Comparison of ENCODE assay signal across 24 cellular contexts in genomic region chr12:121203482-121203881, GRCh38. TPM values are rescaled to one million over a fixed set of nuclear protein-coding genes. Genes with fewer than 3 reads are reported as not detected.
DNase-seq lines count a peak whose midpoint lies in the region; ATAC-seq and TF ChIP-seq lines count a peak whose summit lies in the region.
"Had no signal": no experiment of that assay in that cellular context is flagged by ENCODE, and none has a peak within 500 bp of the region (broad histone marks: within the 10 kb centered on the region; RNA-seq: fewer than 3 reads in every experiment).

No MANE protein-coding gene starts in this region.

- H3K4me3 Mint-ChIP-seq in CD8-positive, alpha-beta memory T cell, result no peak overlapping the region
- H3K4me3 Mint-ChIP-seq: CD4-positive, alpha-beta memory T cell had no signal

- H3K27ac ChIP-seq in CD8-positive, alpha-beta memory T cell (ENCODE audit: low read depth, low read length), result peak overlapping the region; percentile 56
- H3K27ac ChIP-seq in cingulate gyrus (ENCODE audit: low read depth, low read length) (peak overlapping the region; percentile 15), upper lobe of right lung (no peak overlapping the region), Karpas-422 (ENCODE audit: low read length) (no peak overlapping the region)
- H3K27ac ChIP-seq: A549; BLaER1 treated with 17β-estradiol and CSF1 and Interleukin-3, amounts not matched to agents 10 nM and 100 nM; PC-9 had no signal

- H3K27me3 ChIP-seq in CD8-positive, alpha-beta memory T cell (ENCODE audit: insufficient read depth, low read length, poor library complexity, severe bottlenecking), result no peaks in the 10 kb centered on the region
- H3K27me3 ChIP-seq in upper lobe of right lung (no peaks in the 10 kb centered on the region), Karpas-422 (ENCODE audit: low read length) (no peaks in the 10 kb centered on the region)
- H3K27me3 ChIP-seq: BLaER1 treated with 17β-estradiol and CSF1 and Interleukin-3, amounts not matched to agents 10 nM and 100 nM had no signal

- H3K4me1 ChIP-seq in CD8-positive, alpha-beta memory T cell (ENCODE audit: insufficient read depth, low read length), result no peaks in the 10 kb centered on the region
- no peaks in the 10 kb centered on the region for H3K4me1 ChIP-seq in upper lobe of right lung
- H3K4me1 ChIP-seq in Karpas-422 (ENCODE audit: low read length), result no peaks in the 10 kb centered on the region
- H3K4me1 ChIP-seq: A549, Caco-2 had no signal

- H3K9me2 ChIP-seq in Karpas-422 (replicated peaks; ENCODE audit: insufficient read depth, low read length), result no peaks in the 10 kb centered on the region

- peak overlapping the region in 2 of 8 donors; percentile 5 to 14 for H3K27ac Mint-ChIP-seq in CD8-positive, alpha-beta memory T cell
- H3K27ac Mint-ChIP-seq: CD4-positive, alpha-beta memory T cell had no signal

- H3K9ac ChIP-seq in Karpas-422 (ENCODE audit: low read length), result no peak overlapping the region
- H3K9ac ChIP-seq: BLaER1 treated with 17β-estradiol and CSF1 and Interleukin-3, amounts not matched to agents 10 nM and 100 nM had no signal

- H3K36me3 Mint-ChIP-seq in CD8-positive, alpha-beta memory T cell, result peaks cover 0 to 1% (median 0%) of the 10 kb centered on the region in 3 donors
- H3K36me3 Mint-ChIP-seq: CD4-positive, alpha-beta memory T cell had no signal

- H4K20me1 ChIP-seq in Karpas-422 (ENCODE audit: insufficient read depth, low read depth, low read length), result no peaks in the 10 kb centered on the region
- H4K20me1 ChIP-seq: BLaER1 treated with 17β-estradiol and CSF1 and Interleukin-3, amounts not matched to agents 10 nM and 100 nM had no signal

- DNase-seq in CD8-positive, alpha-beta memory T cell, result no peak
- DNase-seq in RPMI8226 (peak; percentile 48), upper lobe of right lung (peak; percentile 15), posterior vena cava (ENCODE audit: low spot score) (no peak), Karpas-422 (no peak)
- DNase-seq: AML-193; Caco-2; CD4-positive, alpha-beta memory T cell; GOT3; Kasumi-1; NCI-H1092 treated with DMSO at 0.1 percent for 48 hours; NCI-H1436; NCI-H1930; NCI-H446; NCI-H524 treated with DMSO at 0.1 percent for 48 hours; NCI-H774; NK-92 treated with Interleukin-12 subunit alpha and Interleukin-12 subunit beta, amount 100 ng/mL, for 24 hours; PC-9; Right ventricle myocardium superior had no signal

- no peaks in the 10 kb centered on the region for H3K79me2 ChIP-seq in Karpas-422 (ENCODE audit: low read length)

- CTCF ChIA-PET in CD8-positive, alpha-beta memory T cell (lab: Charles Lee), result no interaction called here

- intact Hi-C loops in upper lobe of right lung (cut with DNase I) (no loop called here), posterior vena cava (cut with DNase I) (no loop called here)

- no peaks in the 10 kb centered on the region for H3K4me1 Mint-ChIP-seq in CD8-positive, alpha-beta memory T cell

- H3K4me3 ChIP-seq in CD8-positive, alpha-beta memory T cell (ENCODE audit: low read length), result no peak overlapping the region
- H3K4me3 ChIP-seq in upper lobe of right lung (no peak overlapping the region), Karpas-422 (ENCODE audit: low read length) (no peak overlapping the region)
- H3K4me3 ChIP-seq: A549; BLaER1 treated with 17β-estradiol and CSF1 and Interleukin-3, amounts not matched to agents 10 nM and 100 nM; HAP-1; PC-9 had no signal

- H2AFZ ChIP-seq in Karpas-422 (ENCODE audit: low read length), result no peak overlapping the region
- H2AFZ ChIP-seq: PC-9 had no signal

- no peaks in the 10 kb centered on the region for H3K9me3 Mint-ChIP-seq in CD8-positive, alpha-beta memory T cell

- no peaks in the 10 kb centered on the region for H3K9me3 ChIP-seq in CD8-positive, alpha-beta memory T cell (ENCODE audit: low read length)
- no peaks in the 10 kb centered on the region for H3K9me3 ChIP-seq in upper lobe of right lung
- no peaks in the 10 kb centered on the region for H3K9me3 ChIP-seq in Karpas-422 (ENCODE audit: low read length)
- H3K9me3 ChIP-seq: A549; BLaER1 treated with 17β-estradiol and CSF1 and Interleukin-3, amounts not matched to agents 10 nM and 100 nM; Caco-2; HAP-1 had no signal

- no peak for TF ChIP-seq CTCF in upper lobe of right lung (IDR thresholded peaks at IDR 0.05)

- H3K36me3 ChIP-seq in CD8-positive, alpha-beta memory T cell (ENCODE audit: insufficient read depth, low read length), result no peaks in the 10 kb centered on the region
- H3K36me3 ChIP-seq in upper lobe of right lung (no peaks in the 10 kb centered on the region), Karpas-422 (ENCODE audit: insufficient read depth, low read length) (no peaks in the 10 kb centered on the region)
- H3K36me3 ChIP-seq: BLaER1 treated with 17β-estradiol and CSF1 and Interleukin-3, amounts not matched to agents 10 nM and 100 nM; HAP-1 had no signal

- ATAC-seq in upper lobe of right lung, result no peak
- no peak for ATAC-seq in GM21447 (IDR thresholded peaks at IDR 0.05; ENCODE audit: unreplicated experiment)
- ATAC-seq: A549 had no signal

- POLR2A ChIA-PET in CD8-positive, alpha-beta memory T cell (lab: Charles Lee), result no interaction called here

- H3K27me3 Mint-ChIP-seq in CD8-positive, alpha-beta memory T cell, result no peaks in the 10 kb centered on the region
- H3K27me3 Mint-ChIP-seq: CD4-positive, alpha-beta memory T cell had no signal

- H3K4me2 ChIP-seq in Karpas-422 (ENCODE audit: low read depth, low read length, poor library complexity, severe bottlenecking), result no peak overlapping the region
- H3K4me2 ChIP-seq: A549; BLaER1 treated with 17β-estradiol and CSF1 and Interleukin-3, amounts not matched to agents 10 nM and 100 nM; PC-9 had no signal

RNA-seq across cellular contexts. Expression of gene P2RX4, which starts 6.4 kb away (rescaled TPM):
- total RNA-seq in CD8-positive, alpha-beta memory T cell, result 10 to 100 TPM; 39.2 to 40.3 TPM
- polyA plus RNA-seq in CD8-positive, alpha-beta memory T cell, result 27.0 TPM
- total RNA-seq in upper lobe of right lung, result 55.8 TPM
- total RNA-seq in posterior vena cava, result 10 to 100 TPM; 18.3 to 20.3 TPM
- 18.3 and 18.4 TPM in 2 replicates for total RNA-seq in Karpas-422 (2014; rRNA removed; shearing (Covaris generic); ENCODE audit: low replicate concordance)

Comparison
In these comparisons a context has a peak if more than half of its experiments do, and no peak if none do; other contexts are left out.
1. DNase-seq: peak in RPMI8226 (single experiment) and upper lobe of right lung (single experiment); none in CD8-positive, alpha-beta memory T cell (0 of 5), posterior vena cava (single experiment) and Karpas-422 (single experiment).
2. H3K27ac ChIP-seq: peak in CD8-positive, alpha-beta memory T cell (single experiment) and cingulate gyrus (single experiment); none in upper lobe of right lung (single experiment) and Karpas-422 (single experiment).